8 cellular contexts compared by ENCODE assay signal in the genomic region with DNA sequence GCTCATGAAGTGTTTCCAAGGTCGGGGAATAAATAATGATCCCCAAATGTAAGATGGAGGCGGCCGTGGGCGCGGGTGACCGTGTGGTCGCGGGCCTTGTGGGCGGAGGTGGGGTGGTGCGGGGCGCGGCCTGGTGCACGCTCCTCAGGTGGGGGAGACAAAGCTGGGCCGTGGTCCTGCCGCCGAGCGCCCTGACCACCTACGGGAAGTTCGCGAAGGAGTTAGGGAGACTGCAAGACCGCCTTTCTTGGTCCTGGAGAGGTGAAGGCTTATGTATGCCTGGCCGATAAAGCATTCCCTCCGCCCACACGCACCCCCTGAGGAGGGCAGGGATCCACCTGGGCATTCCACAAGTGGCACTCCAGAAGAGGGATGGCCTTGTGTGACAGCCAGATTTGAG. TPM values are rescaled to one million over a fixed set of nuclear protein-coding genes. Genes with fewer than 3 reads are reported as not detected.
DNase-seq lines count a peak whose midpoint lies in the region; ATAC-seq, FAIRE-seq and TF ChIP-seq lines count a peak whose summit lies in the region.

No MANE protein-coding gene starts in this region.

- TF ChIP-seq CTCF in Calu3 (IDR thresholded peaks at IDR 0.05; ENCODE audit: unreplicated experiment) (no peak), neutrophil (IDR thresholded peaks at IDR 0.05) (no peak)

- H3K27me3 ChIP-seq in NT2/D1 (ENCODE audit: insufficient read depth, insufficient read length) (peaks cover 55% of the 10 kb centered on the region), neutrophil (peaks cover 15% of the 10 kb centered on the region)

- no peaks in the 10 kb centered on the region for H3K9me3 Mint-ChIP-seq in Calu3 (ENCODE audit: low read depth, unreplicated experiment)

- H3K9me3 ChIP-seq in NT2/D1 (ENCODE audit: insufficient read depth, low read length) (no peaks in the 10 kb centered on the region), neutrophil (no peaks in the 10 kb centered on the region)

- ATAC-seq in HG02642 (IDR thresholded peaks at IDR 0.05; ENCODE audit: poor library complexity, unreplicated experiment) (no peak), HG03108 (IDR thresholded peaks at IDR 0.05; ENCODE audit: unreplicated experiment) (no peak)

- CTCF ChIA-PET in Calu3 (lab: Charles Lee): interaction anchor here (0.9 kb wide), 1 partner anchor 10 kb away, joined by 3 read pairs; no protein-coding TSS in a partner anchor

- H3K27ac ChIP-seq in epithelial cell of prostate (peak overlapping the region; percentile 65), neutrophil (peak overlapping the region; percentile 95)

- H3K4me1 ChIP-seq in NT2/D1 (ENCODE audit: insufficient read depth, insufficient read length) (peaks cover 3% of the 10 kb centered on the region), neutrophil (ENCODE audit: control insufficient read depth in 1 of 2, insufficient read depth in 1 of 2, low read depth in 1 of 2, low read length in 1 of 2) (peaks cover 17 to 19% of the 10 kb centered on the region in 2 experiments)

- no peak for FAIRE-seq in GM12892 (lab: Jason Lieb, UNC)

- DNase-seq in Calu3 (no peak), NT2/D1 (ENCODE audit: low read depth, low spot score) (no peak), epithelial cell of prostate (ENCODE audit: low read depth, low spot score) (no peak), NCI-H446 (lab: John Stamatoyannopoulos, UW) (no peak), GM12892 (ENCODE audit: insufficient read length) (no peak)

- H3K27ac Mint-ChIP-seq in Calu3 (ENCODE audit: unreplicated experiment): peak overlapping the region; percentile 88

- BruUV-seq in Calu3 (replicated peaks; lab: Mats Ljungman, UMichigan): no TSS peak

- H3K4me1 Mint-ChIP-seq in Calu3 (ENCODE audit: low read depth, unreplicated experiment): peaks cover 7% of the 10 kb centered on the region

- intact Hi-C loops in Calu3 (cut with micrococcal nuclease; ENCODE audit: unreplicated experiment): no loop called here

- no peak for TF ChIP-seq POLR2A in GM12892 (IDR thresholded peaks at IDR 0.05; ENCODE audit: low read depth, low read length)

- no peaks in the 10 kb centered on the region for H3K27me3 Mint-ChIP-seq in Calu3 (ENCODE audit: unreplicated experiment)

- H3K4me3 Mint-ChIP-seq in Calu3 (ENCODE audit: low read depth, unreplicated experiment): peak overlapping the region; percentile 100

- H3K4me3 ChIP-seq in NT2/D1 (ENCODE audit: insufficient read length, low read depth) (peak overlapping the region; percentile 79), neutrophil (ENCODE audit: low read depth in 1 of 2, low read length in 1 of 2) (peak overlapping the region; percentile 73 to 78)

- peaks cover 39% of the 10 kb centered on the region for H3K36me3 Mint-ChIP-seq in Calu3 (ENCODE audit: insufficient read depth, unreplicated experiment)

- peak overlapping the region; percentile 88 for H3K9ac ChIP-seq in NT2/D1 (ENCODE audit: insufficient read length, low read depth)

- no peaks in the 10 kb centered on the region for H3K36me3 ChIP-seq in NT2/D1 (ENCODE audit: insufficient read depth, insufficient read length, low read length)
- peaks cover 5% of the 10 kb centered on the region for H3K36me3 ChIP-seq in neutrophil

RNA-seq across cellular contexts. Expression of gene MTURN, which starts 1.6 kb away (rescaled TPM):
- 6.4 and 6.5 TPM in 2 replicates for total RNA-seq in Calu3 (2022)
- polyA plus RNA-seq in GM12892 (2012; ENCODE audit: missing spikeins): 1.4 TPM
